In genomic region chr12:4421590-4422031, GRCh38 we compare ENCODE assay signal across 9 cellular contexts. TPM values are rescaled to one million over a fixed set of nuclear protein-coding genes. Genes with fewer than 3 reads are reported as not detected.
DNase-seq lines count a peak whose midpoint lies in the region; ATAC-seq, FAIRE-seq and TF ChIP-seq lines count a peak whose summit lies in the region.
"Had no signal": no experiment of that assay in that cellular context is flagged by ENCODE, and none has a peak within 500 bp of the region (broad histone marks: within the 10 kb centered on the region; RNA-seq: fewer than 3 reads in every experiment).

No MANE protein-coding gene starts in this region.

- peak; percentile 13 for FAIRE-seq in TTC549 (lab: Jason Lieb, UNC)

- intact Hi-C loops in posterior vena cava (cut with DNase I): no loop called here

- ATAC-seq in foreskin keratinocyte (peak; percentile 48), GM19035 (IDR thresholded peaks at IDR 0.05; ENCODE audit: unreplicated experiment) (no peak)

- H3K27me3 ChIP-seq in foreskin keratinocyte: peaks cover 21% of the 10 kb centered on the region

- H3K4me1 ChIP-seq in foreskin keratinocyte: no peaks in the 10 kb centered on the region

- no peak overlapping the region for H3K27ac ChIP-seq in foreskin keratinocyte
- H3K27ac ChIP-seq: epithelial cell of prostate had no signal

- peak; percentile 24 to 30 for DNase-seq in stimulated activated CD4-positive, alpha-beta T cell treated with anti-CD3 and anti-CD28 coated beads, Interleukin-2, amount 100 ng/mL, for 48 hours
- DNase-seq in stimulated activated CD4-positive, alpha-beta T cell treated with anti-CD3 and anti-CD28 coated beads, Interleukin-1b, Interleukin-23, amount 100 ng/mL, for 48 hours: no peak
- peak; percentile 33 for DNase-seq in MV-4-11 (lab: John Stamatoyannopoulos, UW)
- DNase-seq in foreskin keratinocyte: peak; percentile 4 to 31
- DNase-seq in renal cortical epithelial cell (ENCODE audit: low read depth): peak; percentile 18
- DNase-seq in posterior vena cava (ENCODE audit: low spot score): no peak

- peak; percentile 69 for TF ChIP-seq CTCF in foreskin keratinocyte (conservative IDR thresholded peaks at IDR 0.05)

RNA-seq across cellular contexts. Expression of gene FGF6, which starts 24.0 kb away (rescaled TPM):
- total RNA-seq in foreskin keratinocyte (not detected in 2 replicates), renal cortical epithelial cell (not detected in 2 replicates), posterior vena cava (not detected)
- not detected in 2 replicates for polyA plus RNA-seq in foreskin keratinocyte

RNA-seq across cellular contexts. Expression of gene FGF23, which starts 42.1 kb away (rescaled TPM):
- total RNA-seq in foreskin keratinocyte (not detected in 2 replicates), renal cortical epithelial cell (not detected in 2 replicates), posterior vena cava (not detected)
- not detected in 2 replicates for polyA plus RNA-seq in foreskin keratinocyte

Comparison
In these comparisons a context has a peak if more than half of its experiments do, and no peak if none do; other contexts are left out.
1. DNase-seq: peak in stimulated activated CD4-positive, alpha-beta T cell treated with anti-CD3 and anti-CD28 coated beads, Interleukin-2, amount 100 ng/mL, for 48 hours (2 of 2), MV-4-11 (single experiment), foreskin keratinocyte (2 of 2) and renal cortical epithelial cell (single experiment); none in stimulated activated CD4-positive, alpha-beta T cell treated with anti-CD3 and anti-CD28 coated beads, Interleukin-1b, Interleukin-23, amount 100 ng/mL, for 48 hours (single experiment) and posterior vena cava (single experiment).